In genomic region chr19:10106100-10106936, GRCh38 we compare ENCODE assay signal across 1 cellular context.
TF ChIP-seq lines count a peak whose summit lies in the region.

A gene with protein sequence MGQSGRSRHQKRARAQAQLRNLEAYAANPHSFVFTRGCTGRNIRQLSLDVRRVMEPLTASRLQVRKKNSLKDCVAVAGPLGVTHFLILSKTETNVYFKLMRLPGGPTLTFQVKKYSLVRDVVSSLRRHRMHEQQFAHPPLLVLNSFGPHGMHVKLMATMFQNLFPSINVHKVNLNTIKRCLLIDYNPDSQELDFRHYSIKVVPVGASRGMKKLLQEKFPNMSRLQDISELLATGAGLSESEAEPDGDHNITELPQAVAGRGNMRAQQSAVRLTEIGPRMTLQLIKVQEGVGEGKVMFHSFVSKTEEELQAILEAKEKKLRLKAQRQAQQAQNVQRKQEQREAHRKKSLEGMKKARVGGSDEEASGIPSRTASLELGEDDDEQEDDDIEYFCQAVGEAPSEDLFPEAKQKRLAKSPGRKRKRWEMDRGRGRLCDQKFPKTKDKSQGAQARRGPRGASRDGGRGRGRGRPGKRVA (plus strand): TSS chr19:10106362. CDS start chr19:10106395, 33 bp downstream.

TF ChIP-seq in K562, 482 proteins besides CTCF, POLR2A, EP300 and RAD21 (continued from another document and continues in another):
- TF ChIP-seq ETV6 (IDR thresholded peaks at IDR 0.05; ENCODE audit: borderline replicate concordance in 1 of 2, low read depth in 2 of 2, low read length in 1 of 2) (no peak), ETV6 (CRISPR knock-in tag; IDR thresholded peaks at IDR 0.05; ENCODE audit: borderline replicate concordance) (no peak), RB1 (IDR thresholded peaks at IDR 0.05; ENCODE audit: low read depth) (peak; percentile 75), ERF (CRISPR knock-in tag; IDR thresholded peaks at IDR 0.05) (peak; percentile 74; the same call in 1 of the 2 replicates), MITF (IDR thresholded peaks at IDR 0.05) (no peak), ZNF586 (CRISPR knock-in tag; conservative IDR thresholded peaks at IDR 0.05) (no peak), TCF15 (CRISPR knock-in tag; IDR thresholded peaks at IDR 0.05) (no peak), HDAC2 (IDR thresholded peaks at IDR 0.05) (peak; percentile 76), ZNF76 (CRISPR knock-in tag; IDR thresholded peaks at IDR 0.05; ENCODE audit: borderline replicate concordance) (no peak), SMAD1 (IDR thresholded peaks at IDR 0.05; ENCODE audit: low read depth, low read length, partially characterized antibody) (no peak), STAT5A (IDR thresholded peaks at IDR 0.05; ENCODE audit: borderline replicate concordance, low read length) (no peak), AFF4 (CRISPR knock-in tag; IDR thresholded peaks at IDR 0.05) (0 out of 2 replicates have a peak, but pooled peaks have one; percentile 39), MEIS2 (IDR thresholded peaks at IDR 0.05; ENCODE audit: partially characterized antibody) (peak; percentile 73), KLF6 (CRISPR knock-in tag; IDR thresholded peaks at IDR 0.05; ENCODE audit: borderline replicate concordance) (no peak), ZKSCAN8 (CRISPR knock-in tag; IDR thresholded peaks at IDR 0.05) (no peak), ZZZ3 (IDR thresholded peaks at IDR 0.05) (no peak), HOXB6 (CRISPR knock-in tag; IDR thresholded peaks at IDR 0.05; ENCODE audit: borderline replicate concordance) (no peak), ZBTB1 (CRISPR knock-in tag; IDR thresholded peaks at IDR 0.05; ENCODE audit: borderline replicate concordance, low read depth) (no peak), ZNF79 (CRISPR knock-in tag; IDR thresholded peaks at IDR 0.05; ENCODE audit: low read depth) (no peak), ZNF263 (CRISPR knock-in tag; IDR thresholded peaks at IDR 0.05; ENCODE audit: borderline replicate concordance) (no peak), GATAD2A (IDR thresholded peaks at IDR 0.05) (no peak), OTX1 (CRISPR knock-in tag; IDR thresholded peaks at IDR 0.05) (no peak)
- TF ChIP-seq, protein P1, sequence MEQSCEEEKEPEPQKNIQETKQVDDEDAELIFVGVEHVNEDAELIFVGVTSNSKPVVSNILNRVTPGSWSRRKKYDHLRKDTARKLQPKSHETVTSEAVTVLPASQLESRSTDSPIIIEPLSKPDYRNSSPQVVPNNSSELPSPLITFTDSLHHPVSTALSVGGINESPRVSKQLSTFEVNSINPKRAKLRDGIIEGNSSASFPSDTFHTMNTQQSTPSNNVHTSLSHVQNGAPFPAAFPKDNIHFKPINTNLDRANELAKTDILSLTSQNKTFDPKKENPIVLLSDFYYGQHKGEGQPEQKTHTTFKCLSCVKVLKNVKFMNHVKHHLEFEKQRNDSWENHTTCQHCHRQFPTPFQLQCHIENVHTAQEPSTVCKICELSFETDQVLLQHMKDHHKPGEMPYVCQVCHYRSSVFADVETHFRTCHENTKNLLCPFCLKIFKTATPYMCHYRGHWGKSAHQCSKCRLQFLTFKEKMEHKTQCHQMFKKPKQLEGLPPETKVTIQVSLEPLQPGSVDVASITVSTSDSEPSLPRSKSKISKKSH (CRISPR knock-in tag; IDR thresholded peaks at IDR 0.05): no peak
- TF ChIP-seq, protein P2, sequence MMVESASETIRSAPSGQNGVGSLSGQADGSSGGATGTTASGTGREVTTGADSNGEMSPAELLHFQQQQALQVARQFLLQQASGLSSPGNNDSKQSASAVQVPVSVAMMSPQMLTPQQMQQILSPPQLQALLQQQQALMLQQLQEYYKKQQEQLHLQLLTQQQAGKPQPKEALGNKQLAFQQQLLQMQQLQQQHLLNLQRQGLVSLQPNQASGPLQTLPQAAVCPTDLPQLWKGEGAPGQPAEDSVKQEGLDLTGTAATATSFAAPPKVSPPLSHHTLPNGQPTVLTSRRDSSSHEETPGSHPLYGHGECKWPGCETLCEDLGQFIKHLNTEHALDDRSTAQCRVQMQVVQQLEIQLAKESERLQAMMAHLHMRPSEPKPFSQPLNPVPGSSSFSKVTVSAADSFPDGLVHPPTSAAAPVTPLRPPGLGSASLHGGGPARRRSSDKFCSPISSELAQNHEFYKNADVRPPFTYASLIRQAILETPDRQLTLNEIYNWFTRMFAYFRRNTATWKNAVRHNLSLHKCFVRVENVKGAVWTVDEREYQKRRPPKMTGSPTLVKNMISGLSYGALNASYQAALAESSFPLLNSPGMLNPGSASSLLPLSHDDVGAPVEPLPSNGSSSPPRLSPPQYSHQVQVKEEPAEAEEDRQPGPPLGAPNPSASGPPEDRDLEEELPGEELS (CRISPR knock-in tag; IDR thresholded peaks at IDR 0.05; ENCODE audit: borderline replicate concordance): 0 out of 2 replicates have a peak, but pooled peaks have one; percentile 90
- TF ChIP-seq, protein P3, sequence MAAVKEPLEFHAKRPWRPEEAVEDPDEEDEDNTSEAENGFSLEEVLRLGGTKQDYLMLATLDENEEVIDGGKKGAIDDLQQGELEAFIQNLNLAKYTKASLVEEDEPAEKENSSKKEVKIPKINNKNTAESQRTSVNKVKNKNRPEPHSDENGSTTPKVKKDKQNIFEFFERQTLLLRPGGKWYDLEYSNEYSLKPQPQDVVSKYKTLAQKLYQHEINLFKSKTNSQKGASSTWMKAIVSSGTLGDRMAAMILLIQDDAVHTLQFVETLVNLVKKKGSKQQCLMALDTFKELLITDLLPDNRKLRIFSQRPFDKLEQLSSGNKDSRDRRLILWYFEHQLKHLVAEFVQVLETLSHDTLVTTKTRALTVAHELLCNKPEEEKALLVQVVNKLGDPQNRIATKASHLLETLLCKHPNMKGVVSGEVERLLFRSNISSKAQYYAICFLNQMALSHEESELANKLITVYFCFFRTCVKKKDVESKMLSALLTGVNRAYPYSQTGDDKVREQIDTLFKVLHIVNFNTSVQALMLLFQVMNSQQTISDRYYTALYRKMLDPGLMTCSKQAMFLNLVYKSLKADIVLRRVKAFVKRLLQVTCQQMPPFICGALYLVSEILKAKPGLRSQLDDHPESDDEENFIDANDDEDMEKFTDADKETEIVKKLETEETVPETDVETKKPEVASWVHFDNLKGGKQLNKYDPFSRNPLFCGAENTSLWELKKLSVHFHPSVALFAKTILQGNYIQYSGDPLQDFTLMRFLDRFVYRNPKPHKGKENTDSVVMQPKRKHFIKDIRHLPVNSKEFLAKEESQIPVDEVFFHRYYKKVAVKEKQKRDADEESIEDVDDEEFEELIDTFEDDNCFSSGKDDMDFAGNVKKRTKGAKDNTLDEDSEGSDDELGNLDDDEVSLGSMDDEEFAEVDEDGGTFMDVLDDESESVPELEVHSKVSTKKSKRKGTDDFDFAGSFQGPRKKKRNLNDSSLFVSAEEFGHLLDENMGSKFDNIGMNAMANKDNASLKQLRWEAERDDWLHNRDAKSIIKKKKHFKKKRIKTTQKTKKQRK (IDR thresholded peaks at IDR 0.05; ENCODE audit: borderline replicate concordance, low read depth, low read length): no peak
- TF ChIP-seq, protein P4, sequence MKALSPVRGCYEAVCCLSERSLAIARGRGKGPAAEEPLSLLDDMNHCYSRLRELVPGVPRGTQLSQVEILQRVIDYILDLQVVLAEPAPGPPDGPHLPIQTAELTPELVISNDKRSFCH (CRISPR knock-in tag; IDR thresholded peaks at IDR 0.05): no peak
- TF ChIP-seq, protein P4 (tag; IDR thresholded peaks at IDR 0.05): peak; percentile 62; the same call in 1 of the 2 replicates
- TF ChIP-seq, protein P5, sequence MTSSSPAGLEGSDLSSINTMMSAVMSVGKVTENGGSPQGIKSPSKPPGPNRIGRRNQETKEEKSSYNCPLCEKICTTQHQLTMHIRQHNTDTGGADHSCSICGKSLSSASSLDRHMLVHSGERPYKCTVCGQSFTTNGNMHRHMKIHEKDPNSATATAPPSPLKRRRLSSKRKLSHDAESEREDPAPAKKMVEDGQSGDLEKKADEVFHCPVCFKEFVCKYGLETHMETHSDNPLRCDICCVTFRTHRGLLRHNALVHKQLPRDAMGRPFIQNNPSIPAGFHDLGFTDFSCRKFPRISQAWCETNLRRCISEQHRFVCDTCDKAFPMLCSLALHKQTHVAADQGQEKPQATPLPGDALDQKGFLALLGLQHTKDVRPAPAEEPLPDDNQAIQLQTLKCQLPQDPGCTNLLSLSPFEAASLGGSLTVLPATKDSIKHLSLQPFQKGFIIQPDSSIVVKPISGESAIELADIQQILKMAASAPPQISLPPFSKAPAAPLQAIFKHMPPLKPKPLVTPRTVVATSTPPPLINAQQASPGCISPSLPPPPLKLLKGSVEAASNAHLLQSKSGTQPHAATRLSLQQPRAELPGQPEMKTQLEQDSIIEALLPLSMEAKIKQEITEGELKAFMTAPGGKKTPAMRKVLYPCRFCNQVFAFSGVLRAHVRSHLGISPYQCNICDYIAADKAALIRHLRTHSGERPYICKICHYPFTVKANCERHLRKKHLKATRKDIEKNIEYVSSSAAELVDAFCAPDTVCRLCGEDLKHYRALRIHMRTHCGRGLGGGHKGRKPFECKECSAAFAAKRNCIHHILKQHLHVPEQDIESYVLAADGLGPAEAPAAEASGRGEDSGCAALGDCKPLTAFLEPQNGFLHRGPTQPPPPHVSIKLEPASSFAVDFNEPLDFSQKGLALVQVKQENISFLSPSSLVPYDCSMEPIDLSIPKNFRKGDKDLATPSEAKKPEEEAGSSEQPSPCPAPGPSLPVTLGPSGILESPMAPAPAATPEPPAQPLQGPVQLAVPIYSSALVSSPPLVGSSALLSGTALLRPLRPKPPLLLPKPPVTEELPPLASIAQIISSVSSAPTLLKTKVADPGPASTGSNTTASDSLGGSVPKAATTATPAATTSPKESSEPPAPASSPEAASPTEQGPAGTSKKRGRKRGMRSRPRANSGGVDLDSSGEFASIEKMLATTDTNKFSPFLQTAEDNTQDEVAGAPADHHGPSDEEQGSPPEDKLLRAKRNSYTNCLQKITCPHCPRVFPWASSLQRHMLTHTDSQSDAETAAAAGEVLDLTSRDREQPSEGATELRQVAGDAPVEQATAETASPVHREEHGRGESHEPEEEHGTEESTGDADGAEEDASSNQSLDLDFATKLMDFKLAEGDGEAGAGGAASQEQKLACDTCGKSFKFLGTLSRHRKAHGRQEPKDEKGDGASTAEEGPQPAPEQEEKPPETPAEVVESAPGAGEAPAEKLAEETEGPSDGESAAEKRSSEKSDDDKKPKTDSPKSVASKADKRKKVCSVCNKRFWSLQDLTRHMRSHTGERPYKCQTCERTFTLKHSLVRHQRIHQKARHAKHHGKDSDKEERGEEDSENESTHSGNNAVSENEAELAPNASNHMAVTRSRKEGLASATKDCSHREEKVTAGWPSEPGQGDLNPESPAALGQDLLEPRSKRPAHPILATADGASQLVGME (CRISPR knock-in tag; IDR thresholded peaks at IDR 0.05): no peak
- TF ChIP-seq, protein P6, sequence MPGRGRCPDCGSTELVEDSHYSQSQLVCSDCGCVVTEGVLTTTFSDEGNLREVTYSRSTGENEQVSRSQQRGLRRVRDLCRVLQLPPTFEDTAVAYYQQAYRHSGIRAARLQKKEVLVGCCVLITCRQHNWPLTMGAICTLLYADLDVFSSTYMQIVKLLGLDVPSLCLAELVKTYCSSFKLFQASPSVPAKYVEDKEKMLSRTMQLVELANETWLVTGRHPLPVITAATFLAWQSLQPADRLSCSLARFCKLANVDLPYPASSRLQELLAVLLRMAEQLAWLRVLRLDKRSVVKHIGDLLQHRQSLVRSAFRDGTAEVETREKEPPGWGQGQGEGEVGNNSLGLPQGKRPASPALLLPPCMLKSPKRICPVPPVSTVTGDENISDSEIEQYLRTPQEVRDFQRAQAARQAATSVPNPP (IDR thresholded peaks at IDR 0.05; ENCODE audit: borderline replicate concordance, insufficient read depth, insufficient read length): no peak
